Comparison of ENCODE assay signal across 1 cellular context in genomic region chr5:8827701-8828100, GRCh38.
TF ChIP-seq lines count a peak whose summit lies in the region.

No MANE protein-coding gene starts in this region.

TF ChIP-seq in H1, 55 proteins besides CTCF, POLR2A, EP300 and RAD21 (continued from another document):
- TF ChIP-seq ATF2 (IDR thresholded peaks at IDR 0.05; ENCODE audit: low read length) = no peak
